Comparison of ENCODE assay signal across 9 cellular contexts in the genomic region with DNA sequence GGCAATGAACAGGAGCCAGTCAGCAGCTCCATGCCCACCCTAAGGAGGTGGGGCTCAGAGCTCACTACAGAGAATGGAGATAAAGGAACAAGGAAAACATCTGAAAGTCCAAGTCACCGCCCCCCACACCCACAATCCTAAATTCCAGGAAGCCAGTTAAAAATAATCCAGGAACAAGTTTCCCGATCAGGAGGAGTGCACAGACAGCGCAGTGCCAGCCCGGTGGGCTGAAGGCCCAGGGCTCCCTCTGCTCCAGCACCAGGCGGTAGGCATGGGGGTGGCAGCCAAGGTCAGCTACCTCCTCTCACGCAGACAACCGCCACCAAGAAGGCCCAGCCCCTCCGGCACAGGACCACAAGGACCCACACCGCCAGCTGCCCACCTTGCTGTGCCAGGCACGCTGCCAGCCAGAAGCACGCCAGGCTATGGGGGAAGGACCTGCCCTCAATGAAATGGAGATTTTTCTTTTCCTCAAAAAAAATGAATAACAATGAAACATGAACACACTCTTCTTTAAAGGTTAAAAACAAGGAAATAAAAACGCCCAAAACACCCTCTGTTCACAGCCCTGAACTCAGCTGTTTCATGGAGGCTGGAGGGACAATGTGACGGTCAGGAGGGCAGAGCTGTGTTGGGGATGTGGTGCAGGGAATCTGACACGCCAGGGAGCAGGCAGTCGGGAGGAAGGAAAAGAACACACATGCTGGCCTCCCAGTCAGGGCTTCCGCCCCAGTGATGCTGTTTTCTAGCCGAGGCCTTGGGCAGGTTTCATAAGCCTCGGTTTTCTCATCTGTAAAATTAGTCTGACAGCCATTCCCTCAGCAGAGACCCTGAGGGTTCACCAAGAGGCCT. TPM values are rescaled to one million over a fixed set of nuclear protein-coding genes. Genes with fewer than 3 reads are reported as not detected.
DNase-seq lines count a peak whose midpoint lies in the region; ATAC-seq and TF ChIP-seq lines count a peak whose summit lies in the region.
"Had no signal": no experiment of that assay in that cellular context is flagged by ENCODE, and none has a peak within 500 bp of the region (broad histone marks: within the 10 kb centered on the region; RNA-seq: fewer than 3 reads in every experiment).

No MANE protein-coding gene starts in this region.

- peak overlapping the region; percentile 22 for H3K4me3 Mint-ChIP-seq in activated naive CD8-positive, alpha-beta T cell treated with anti-CD3 and anti-CD28 coated beads for 36 hours

- H3K4me3 ChIP-seq in HEK293 (ENCODE audit: low read depth, low read length) = no peak overlapping the region
- peak overlapping the region; percentile 1 to 29 for H3K4me3 ChIP-seq in right atrium auricular region
- no peak overlapping the region for H3K4me3 ChIP-seq in skin epidermis

- ATAC-seq in GM18868 (IDR thresholded peaks at IDR 0.05; ENCODE audit: unreplicated experiment) = no peak
- ATAC-seq in GM21360 (IDR thresholded peaks at IDR 0.05; ENCODE audit: unreplicated experiment) = no peak
- ATAC-seq in GM21825 (IDR thresholded peaks at IDR 0.05; ENCODE audit: unreplicated experiment) = no peak
- no peak for ATAC-seq in HG02970 (IDR thresholded peaks at IDR 0.05; ENCODE audit: low FRiP score, unreplicated experiment)

- TF ChIP-seq CTCF in HEK293 (tag by site-specific recombination; IDR thresholded peaks at IDR 0.05) (no peak), right atrium auricular region (IDR thresholded peaks at IDR 0.05) (no peak)

- H3K4me1 Mint-ChIP-seq in activated naive CD8-positive, alpha-beta T cell treated with anti-CD3 and anti-CD28 coated beads for 36 hours = peaks cover 90% of the 10 kb centered on the region

- no peaks in the 10 kb centered on the region for H3K27me3 ChIP-seq in right atrium auricular region

- no peaks in the 10 kb centered on the region; a peak in 1 of 3 replicates for H3K36me3 ChIP-seq in HEK293 (ENCODE audit: control insufficient read depth in 2 of 2, insufficient read depth in 1 of 2, low read length in 2 of 2)
- H3K36me3 ChIP-seq in right atrium auricular region = no peaks in the 10 kb centered on the region

- H3K27ac Mint-ChIP-seq in activated naive CD8-positive, alpha-beta T cell treated with anti-CD3 and anti-CD28 coated beads for 36 hours = peak overlapping the region; percentile 88

- H3K9me3 ChIP-seq in HEK293 (ENCODE audit: control insufficient read depth, insufficient read depth, low read depth, low read length) = no peaks in the 10 kb centered on the region
- H3K9me3 ChIP-seq in right atrium auricular region = no peaks in the 10 kb centered on the region

- H3K27me3 Mint-ChIP-seq in activated naive CD8-positive, alpha-beta T cell treated with anti-CD3 and anti-CD28 coated beads for 36 hours = no peaks in the 10 kb centered on the region

- POLR2A ChIA-PET in HEK293 (lab: Yijun Ruan, JAX) = interaction anchor here (0.5 to 1.0 kb wide), 2 partner anchors 17 to 109 kb away, joined by 3 to 5 read pairs; no protein-coding TSS in a partner anchor

- H3K27ac ChIP-seq in HEK293 (ENCODE audit: extremely low read depth, low read depth, low read length) (no peak overlapping the region), right atrium auricular region (peak overlapping the region; percentile 76 to 83), skin epidermis (peak overlapping the region in 18 of 21 experiments; percentile 39 to 86 (median 68))

- H3K4me1 ChIP-seq in HEK293 (ENCODE audit: control insufficient read depth, insufficient read depth, low read length) (peaks cover 4% of the 10 kb centered on the region), right atrium auricular region (peaks cover 0 to 58% of the 10 kb centered on the region in 2 donors)

- no peak for DNase-seq in activated naive CD8-positive, alpha-beta T cell treated with anti-CD3 and anti-CD28 coated beads for 36 hours
- no peak for DNase-seq in right atrium auricular region (ENCODE audit: low spot score)
- DNase-seq: NCI-H2171 had no signal

- CTCF ChIA-PET in HEK293 (lab: Yijun Ruan, JAX) = no interaction called here

- peaks cover 12% of the 10 kb centered on the region for H3K9me3 Mint-ChIP-seq in activated naive CD8-positive, alpha-beta T cell treated with anti-CD3 and anti-CD28 coated beads for 36 hours

- peaks cover 52% of the 10 kb centered on the region for H3K36me3 Mint-ChIP-seq in activated naive CD8-positive, alpha-beta T cell treated with anti-CD3 and anti-CD28 coated beads for 36 hours

TF ChIP-seq in HEK293, 187 proteins besides CTCF, POLR2A, EP300 and RAD21:
- TF ChIP-seq ZNF292 (tag by site-specific recombination; IDR thresholded peaks at IDR 0.05; ENCODE audit: borderline replicate concordance, low read depth) (no peak), ZNF600 (tag by site-specific recombination; IDR thresholded peaks at IDR 0.05) (no peak), SP2 (tag by site-specific recombination; IDR thresholded peaks at IDR 0.05) (no peak), ZNF837 (tag by site-specific recombination; IDR thresholded peaks at IDR 0.05) (no peak), ZBTB48 (tag by site-specific recombination; IDR thresholded peaks at IDR 0.05) (no peak), ZNF221 (tag by site-specific recombination; IDR thresholded peaks at IDR 0.05; ENCODE audit: borderline replicate concordance) (no peak), ZBTB8A (tag by site-specific recombination; IDR thresholded peaks at IDR 0.05) (0 out of 2 replicates have a peak, but pooled peaks have one; percentile 29), KLF1 (tag by site-specific recombination; IDR thresholded peaks at IDR 0.05) (peak; percentile 55), ZNF423 (tag by site-specific recombination; IDR thresholded peaks at IDR 0.05) (no peak), ZNF174 (tag by site-specific recombination; IDR thresholded peaks at IDR 0.05) (no peak), ZNF548 (tag by site-specific recombination; IDR thresholded peaks at IDR 0.05) (peak; percentile 47; the same call in 1 of the 2 replicates), ZFHX2 (tag by site-specific recombination; conservative IDR thresholded peaks at IDR 0.05) (peak; percentile 43), ZSCAN16 (tag by site-specific recombination; IDR thresholded peaks at IDR 0.05) (no peak), ZNF777 (tag by site-specific recombination; IDR thresholded peaks at IDR 0.05; ENCODE audit: borderline replicate concordance) (no peak), ZNF501 (tag by site-specific recombination; IDR thresholded peaks at IDR 0.05) (no peak), EGR2 (tag by site-specific recombination; IDR thresholded peaks at IDR 0.05; ENCODE audit: low read depth) (peak; percentile 27; the same call in 1 of the 2 replicates)
- TF ChIP-seq, protein P1, sequence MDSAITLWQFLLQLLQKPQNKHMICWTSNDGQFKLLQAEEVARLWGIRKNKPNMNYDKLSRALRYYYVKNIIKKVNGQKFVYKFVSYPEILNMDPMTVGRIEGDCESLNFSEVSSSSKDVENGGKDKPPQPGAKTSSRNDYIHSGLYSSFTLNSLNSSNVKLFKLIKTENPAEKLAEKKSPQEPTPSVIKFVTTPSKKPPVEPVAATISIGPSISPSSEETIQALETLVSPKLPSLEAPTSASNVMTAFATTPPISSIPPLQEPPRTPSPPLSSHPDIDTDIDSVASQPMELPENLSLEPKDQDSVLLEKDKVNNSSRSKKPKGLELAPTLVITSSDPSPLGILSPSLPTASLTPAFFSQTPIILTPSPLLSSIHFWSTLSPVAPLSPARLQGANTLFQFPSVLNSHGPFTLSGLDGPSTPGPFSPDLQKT (IDR thresholded peaks at IDR 0.05; ENCODE audit: borderline replicate concordance, low read depth, low read length) = no peak
- TF ChIP-seq, protein P2, sequence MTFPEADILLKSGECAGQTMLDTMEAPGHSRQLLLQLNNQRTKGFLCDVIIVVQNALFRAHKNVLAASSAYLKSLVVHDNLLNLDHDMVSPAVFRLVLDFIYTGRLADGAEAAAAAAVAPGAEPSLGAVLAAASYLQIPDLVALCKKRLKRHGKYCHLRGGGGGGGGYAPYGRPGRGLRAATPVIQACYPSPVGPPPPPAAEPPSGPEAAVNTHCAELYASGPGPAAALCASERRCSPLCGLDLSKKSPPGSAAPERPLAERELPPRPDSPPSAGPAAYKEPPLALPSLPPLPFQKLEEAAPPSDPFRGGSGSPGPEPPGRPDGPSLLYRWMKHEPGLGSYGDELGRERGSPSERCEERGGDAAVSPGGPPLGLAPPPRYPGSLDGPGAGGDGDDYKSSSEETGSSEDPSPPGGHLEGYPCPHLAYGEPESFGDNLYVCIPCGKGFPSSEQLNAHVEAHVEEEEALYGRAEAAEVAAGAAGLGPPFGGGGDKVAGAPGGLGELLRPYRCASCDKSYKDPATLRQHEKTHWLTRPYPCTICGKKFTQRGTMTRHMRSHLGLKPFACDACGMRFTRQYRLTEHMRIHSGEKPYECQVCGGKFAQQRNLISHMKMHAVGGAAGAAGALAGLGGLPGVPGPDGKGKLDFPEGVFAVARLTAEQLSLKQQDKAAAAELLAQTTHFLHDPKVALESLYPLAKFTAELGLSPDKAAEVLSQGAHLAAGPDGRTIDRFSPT (tag by site-specific recombination; IDR thresholded peaks at IDR 0.05) = peak; percentile 46; the same call in 1 of the 2 replicates

RNA-seq across cellular contexts. Expression of a gene that starts 11.0 kb away (rescaled TPM):
- 100 to 1,000 TPM; 129 TPM for total RNA-seq in activated naive CD8-positive, alpha-beta T cell treated with anti-CD3 and anti-CD28 coated beads for 36 hours
- total RNA-seq in right atrium auricular region = 10 to 100 TPM; 55.8 to 63.2 TPM

Comparison
In these comparisons a context has a peak if more than half of its experiments do, and no peak if none do; other contexts are left out.
1. H3K4me3 ChIP-seq: peak in right atrium auricular region (2 of 2); none in HEK293 (single experiment) and skin epidermis (0 of 7).